Comparison of ENCODE assay signal across 24 cellular contexts in genomic region chr22:46465348-46465725, GRCh38.
DNase-seq lines count a peak whose midpoint lies in the region; ATAC-seq and TF ChIP-seq lines count a peak whose summit lies in the region.
"Had no signal": no experiment of that assay in that cellular context is flagged by ENCODE, and none has a peak within 500 bp of the region (broad histone marks: within the 10 kb centered on the region; RNA-seq: fewer than 3 reads in every experiment).

No MANE protein-coding gene starts in this region.

- peak overlapping the region; percentile 69 to 89 (median 86) for H3K27ac Mint-ChIP-seq in nephron
- H3K27ac Mint-ChIP-seq: activated CD4-positive, alpha-beta T cell treated with anti-CD3 and anti-CD28 coated beads, Interleukin-2, amount 10 ng/mL, durations not matched to agents 7 days and 5 days; activated CD8-positive, alpha-beta memory T cell treated with anti-CD3 and anti-CD28 coated beads, Interleukin-2, amount 10 ng/mL, durations not matched to agents 7 days and 5 days; activated naive CD4-positive, alpha-beta T cell treated with anti-CD3 and anti-CD28 coated beads for 36 hours; IgD-negative memory B cell; stimulated activated effector memory CD8-positive, alpha-beta T cell treated with anti-CD3 and anti-CD28 coated beads, Interleukin-12 subunit alpha, Interleukin-12 subunit beta, amount 100 ng/mL, for 72 hours; T-helper 1 cell treated with Interleukin-12 subunit alpha and Interleukin-12 subunit beta and Interleukin-4 antibody, amounts not matched to agents 30 μg/mL and 1 μg/mL, for 36 hours had no signal

- H3K27me3 ChIP-seq in BLaER1 (no peaks in the 10 kb centered on the region), heart right ventricle (peaks cover 0 to 10% (median 0%) of the 10 kb centered on the region in 7 donors)
- H3K27me3 ChIP-seq: foreskin keratinocyte, vagina had no signal

- H3K27ac ChIP-seq in BLaER1, result peak overlapping the region; percentile 35; the same call in 1 of the 2 replicates
- no peak overlapping the region for H3K27ac ChIP-seq in heart right ventricle
- H3K27ac ChIP-seq: coronary artery, foreskin keratinocyte, SK-N-MC, VCaP had no signal

- WGBS in heart right ventricle, 2 donors, result 40 to 61% methylated on average over 11 of the region's 11 CpGs

- intact Hi-C loops in heart right ventricle (cut with DNase I), result no loop called here

- H3K27me3 Mint-ChIP-seq in nephron (ENCODE audit: low read depth), result peaks cover 7% of the 10 kb centered on the region
- H3K27me3 Mint-ChIP-seq: activated CD4-positive, alpha-beta T cell treated with anti-CD3 and anti-CD28 coated beads, Interleukin-2, amount 10 ng/mL, durations not matched to agents 7 days and 5 days; activated CD8-positive, alpha-beta memory T cell treated with anti-CD3 and anti-CD28 coated beads, Interleukin-2, amount 10 ng/mL, durations not matched to agents 7 days and 5 days had no signal

- peak overlapping the region; percentile 76 for H3K4me2 ChIP-seq in BLaER1
- H3K4me2 ChIP-seq: smooth muscle cell had no signal

- H3K4me1 Mint-ChIP-seq in nephron, result peaks cover 27% of the 10 kb centered on the region
- H3K4me1 Mint-ChIP-seq: activated CD4-positive, alpha-beta T cell treated with anti-CD3 and anti-CD28 coated beads, Interleukin-2, amount 10 ng/mL, durations not matched to agents 7 days and 5 days; activated CD8-positive, alpha-beta memory T cell treated with anti-CD3 and anti-CD28 coated beads, Interleukin-2, amount 10 ng/mL, durations not matched to agents 7 days and 5 days; stimulated activated effector memory CD8-positive, alpha-beta T cell treated with anti-CD3 and anti-CD28 coated beads, Interleukin-12 subunit alpha, Interleukin-12 subunit beta, amount 100 ng/mL, for 72 hours had no signal

- H4K20me1 ChIP-seq in BLaER1, result no peaks in the 10 kb centered on the region

- H3K9ac ChIP-seq in BLaER1, result no peak overlapping the region

- peaks cover 54% of the 10 kb centered on the region for H3K4me1 ChIP-seq in BLaER1
- H3K4me1 ChIP-seq in heart right ventricle, result peaks cover 0 to 9% (median 0%) of the 10 kb centered on the region in 9 donors

- ATAC-seq in heart right ventricle, result peak in 6 of 8 donors; percentile 61 to 80 (median 68)
- ATAC-seq: activated CD8-positive, alpha-beta memory T cell treated with anti-CD3 and anti-CD28 coated beads, Interleukin-2, amount 10 ng/mL, durations not matched to agents 7 days and 5 days; esophagus mucosa; foreskin keratinocyte; stimulated activated effector memory CD8-positive, alpha-beta T cell treated with anti-CD3 and anti-CD28 coated beads, Interleukin-12 subunit alpha, Interleukin-12 subunit beta, amount 100 ng/mL, for 72 hours had no signal

- DNase-seq in NCI-H2171 (lab: John Stamatoyannopoulos, UW), result peak; percentile 25
- peak; percentile 24 to 36 for DNase-seq in heart right ventricle
- DNase-seq in foreskin melanocyte, result no peak
- DNase-seq in DMS153 (lab: John Stamatoyannopoulos, UW), result no peak
- DNase-seq in DMS 273 treated with DMSO at 0.1 percent for 48 hours (lab: John Stamatoyannopoulos, UW), result no peak
- no peak for DNase-seq in activated CD4-positive, alpha-beta T cell treated with anti-CD3 and anti-CD28 coated beads, Interleukin-2, amount 50 U/mL, for 4 hours
- DNase-seq: activated CD4-positive, alpha-beta T cell treated with anti-CD3 and anti-CD28 coated beads, Interleukin-2, amount 10 ng/mL, durations not matched to agents 7 days and 5 days; activated CD8-positive, alpha-beta memory T cell treated with anti-CD3 and anti-CD28 coated beads, Interleukin-2, amount 10 ng/mL, durations not matched to agents 7 days and 5 days; activated naive CD4-positive, alpha-beta T cell treated with anti-CD3 and anti-CD28 coated beads for 36 hours; foreskin keratinocyte; NCI-H1105 treated with DMSO at 0.1 percent for 48 hours; NCI-H510A treated with DMSO at 0.1 percent for 48 hours; stimulated activated CD4-positive, alpha-beta T cell treated with anti-CD3 and anti-CD28 coated beads, Interleukin-2, amount 100 ng/mL, for 48 hours had no signal

- H3K4me3 Mint-ChIP-seq in nephron, result no peak overlapping the region
- H3K4me3 Mint-ChIP-seq: activated CD4-positive, alpha-beta T cell treated with anti-CD3 and anti-CD28 coated beads, Interleukin-2, amount 10 ng/mL, durations not matched to agents 7 days and 5 days; activated CD8-positive, alpha-beta memory T cell treated with anti-CD3 and anti-CD28 coated beads, Interleukin-2, amount 10 ng/mL, durations not matched to agents 7 days and 5 days; activated naive CD4-positive, alpha-beta T cell treated with anti-CD3 and anti-CD28 coated beads for 36 hours; stimulated activated effector memory CD8-positive, alpha-beta T cell treated with anti-CD3 and anti-CD28 coated beads, Interleukin-12 subunit alpha, Interleukin-12 subunit beta, amount 100 ng/mL, for 72 hours; T-helper 1 cell treated with Interleukin-12 subunit alpha and Interleukin-12 subunit beta and Interleukin-4 antibody, amounts not matched to agents 30 μg/mL and 1 μg/mL, for 36 hours had no signal

- H3K36me3 ChIP-seq in BLaER1 (peaks cover 4% of the 10 kb centered on the region; the same call in 1 of the 2 replicates), heart right ventricle (no peaks in the 10 kb centered on the region)
- H3K36me3 ChIP-seq: vagina had no signal

- H3K4me3 ChIP-seq in BLaER1 (no peak overlapping the region), heart right ventricle (no peak overlapping the region)
- H3K4me3 ChIP-seq: coronary artery, SK-N-MC, smooth muscle cell, vagina had no signal

- H3K9me3 Mint-ChIP-seq in nephron, result no peaks in the 10 kb centered on the region
- H3K9me3 Mint-ChIP-seq: activated CD4-positive, alpha-beta T cell treated with anti-CD3 and anti-CD28 coated beads, Interleukin-2, amount 10 ng/mL, durations not matched to agents 7 days and 5 days; activated naive CD4-positive, alpha-beta T cell treated with anti-CD3 and anti-CD28 coated beads for 36 hours; IgD-negative memory B cell; stimulated activated effector memory CD8-positive, alpha-beta T cell treated with anti-CD3 and anti-CD28 coated beads, Interleukin-12 subunit alpha, Interleukin-12 subunit beta, amount 100 ng/mL, for 72 hours; T-helper 1 cell treated with Interleukin-12 subunit alpha and Interleukin-12 subunit beta and Interleukin-4 antibody, amounts not matched to agents 30 μg/mL and 1 μg/mL, for 36 hours had no signal

- H3K36me3 Mint-ChIP-seq in nephron (ENCODE audit: low read depth), result peaks cover 6% of the 10 kb centered on the region
- H3K36me3 Mint-ChIP-seq: activated CD8-positive, alpha-beta memory T cell treated with anti-CD3 and anti-CD28 coated beads, Interleukin-2, amount 10 ng/mL, durations not matched to agents 7 days and 5 days; stimulated activated effector memory CD8-positive, alpha-beta T cell treated with anti-CD3 and anti-CD28 coated beads, Interleukin-12 subunit alpha, Interleukin-12 subunit beta, amount 100 ng/mL, for 72 hours had no signal

- H3K9me3 ChIP-seq in BLaER1, result no peaks in the 10 kb centered on the region
- no peaks in the 10 kb centered on the region for H3K9me3 ChIP-seq in heart right ventricle
- H3K9me3 ChIP-seq: vagina had no signal

- no peak for TF ChIP-seq CTCF in heart right ventricle (IDR thresholded peaks at IDR 0.05)
- TF ChIP-seq CTCF in nephron (IDR thresholded peaks at IDR 0.05; ENCODE audit: unreplicated experiment in 3 of 3), result no peak

Comparison
In these comparisons a context has a peak if more than half of its experiments do, and no peak if none do; other contexts are left out.
1. DNase-seq: peak in NCI-H2171 (single experiment) and heart right ventricle (2 of 2); none in foreskin melanocyte (single experiment), DMS153 (single experiment), DMS 273 treated with DMSO at 0.1 percent for 48 hours (single experiment) and activated CD4-positive, alpha-beta T cell treated with anti-CD3 and anti-CD28 coated beads, Interleukin-2, amount 50 U/mL, for 4 hours (0 of 2).